ENCODE assay signal across 1 cellular context in the genomic region with DNA sequence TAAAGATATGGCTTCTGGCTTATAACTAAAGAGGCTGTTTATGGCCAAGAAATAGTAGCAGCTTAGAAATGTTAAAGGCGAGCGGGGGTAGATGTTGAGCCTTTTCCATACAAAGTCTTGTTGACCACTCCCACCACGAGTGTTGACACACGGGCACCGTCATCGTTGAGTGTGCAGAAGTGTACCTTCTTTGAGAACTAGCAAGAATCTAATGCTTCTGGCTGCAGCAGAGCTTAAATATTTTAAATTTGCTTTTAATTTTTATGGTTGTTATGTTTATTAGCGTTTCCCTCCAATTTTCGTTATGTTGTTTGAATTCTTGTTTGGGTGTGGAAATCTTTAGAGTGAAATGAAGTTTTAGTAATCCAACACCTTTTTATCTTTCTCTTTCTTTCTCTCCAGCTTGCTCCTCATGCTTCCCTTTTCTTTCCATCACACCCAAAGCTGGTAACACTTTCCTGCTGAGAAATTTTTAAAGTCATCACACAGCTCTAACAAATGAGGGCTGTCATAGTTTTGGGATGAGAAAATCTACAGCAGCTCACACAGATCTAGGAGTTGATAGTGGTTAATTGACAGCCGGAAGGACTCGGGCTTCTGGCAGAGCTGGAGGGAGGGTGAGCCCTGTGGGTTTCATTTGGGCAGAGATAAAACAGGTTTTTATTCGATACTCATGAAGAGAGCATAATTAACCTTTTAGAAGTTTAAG.
TF ChIP-seq lines count a peak whose summit lies in the region.

No MANE protein-coding gene starts in this region.

TF ChIP-seq in K562, 482 proteins besides CTCF, POLR2A, EP300 and RAD21 (continued from another document):
- TF ChIP-seq CEBPG (CRISPR knock-in tag; IDR thresholded peaks at IDR 0.05) (no peak), CEBPG (tag; conservative IDR thresholded peaks at IDR 0.05 in 1 of 2, IDR thresholded peaks at IDR 0.05 in 1 of 2) (no peak), PBX2 (CRISPR knock-in tag; IDR thresholded peaks at IDR 0.05; ENCODE audit: low read depth) (no peak), PBX2 (tag; conservative IDR thresholded peaks at IDR 0.05; ENCODE audit: low read depth) (0 out of 2 replicates have a peak, but pooled peaks have one; percentile 34), PKNOX1 (IDR thresholded peaks at IDR 0.05) (peak; percentile 77)
